In the genomic region with DNA sequence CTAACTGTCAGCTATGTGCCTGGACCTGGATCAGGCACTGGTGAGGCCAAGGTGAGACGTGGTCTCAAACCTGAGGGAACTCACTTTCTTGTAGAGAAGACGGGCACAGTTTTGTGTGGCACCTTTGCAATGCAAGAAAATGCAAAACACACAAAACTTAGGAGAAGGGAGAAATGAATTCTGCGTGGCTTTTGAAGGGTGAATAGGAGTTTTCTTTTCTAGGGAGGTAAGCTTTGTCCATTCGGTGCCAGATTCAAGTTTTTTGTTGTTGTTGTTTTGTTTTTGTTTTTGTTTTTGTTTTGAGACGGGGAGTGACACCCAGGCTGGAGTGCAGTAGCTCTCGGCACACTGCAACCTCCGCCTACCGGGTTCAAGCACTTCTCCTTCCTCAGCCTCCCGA, we compare ENCODE assay signal across 14 cellular contexts. TPM values are rescaled to one million over a fixed set of nuclear protein-coding genes. Genes with fewer than 3 reads are reported as not detected.
DNase-seq lines count a peak whose midpoint lies in the region; ATAC-seq and TF ChIP-seq lines count a peak whose summit lies in the region.
"Had no signal": no experiment of that assay in that cellular context is flagged by ENCODE, and none has a peak within 500 bp of the region (broad histone marks: within the 10 kb centered on the region; RNA-seq: fewer than 3 reads in every experiment).

No MANE protein-coding gene starts in this region.

- BruUV-seq in Calu3 (replicated peaks; lab: Mats Ljungman, UMichigan): no TSS peak
- BruUV-seq in MCF 10A (replicated peaks; lab: Mats Ljungman, UMichigan): no TSS peak

- no peak overlapping the region; the same call in 1 of the 2 replicates for H3K4me3 ChIP-seq in SK-N-MC
- H3K4me3 ChIP-seq in iPS-15b (ENCODE audit: low read depth, low read length): peak overlapping the region; percentile 90
- H3K4me3 ChIP-seq: GM23338 had no signal

- H3K36me3 ChIP-seq in SK-N-MC (ENCODE audit: insufficient read depth, low read length) (peaks cover 33% of the 10 kb centered on the region), iPS-15b (ENCODE audit: control insufficient read depth, insufficient read depth, low read length) (no peaks in the 10 kb centered on the region)
- H3K36me3 ChIP-seq: stomach had no signal

- no peak for TF ChIP-seq CTCF in Calu3 (IDR thresholded peaks at IDR 0.05; ENCODE audit: unreplicated experiment)
- no peak for TF ChIP-seq CTCF in osteocyte (IDR thresholded peaks at IDR 0.05)
- TF ChIP-seq CTCF in MCF 10A (IDR thresholded peaks at IDR 0.05; ENCODE audit: unreplicated experiment): no peak

- no peaks in the 10 kb centered on the region for H3K27me3 ChIP-seq in iPS-15b (ENCODE audit: control insufficient read depth, insufficient read depth, low read length)

- no peaks in the 10 kb centered on the region for H3K9me3 ChIP-seq in SK-N-MC (ENCODE audit: low read depth, low read length)
- no peaks in the 10 kb centered on the region for H3K9me3 ChIP-seq in iPS-15b (ENCODE audit: control insufficient read depth, insufficient read depth, low read length)
- H3K9me3 ChIP-seq: stomach had no signal

- DNase-seq in Calu3: no peak
- no peak for DNase-seq in SK-N-MC (ENCODE audit: low read depth, low spot score)
- DNase-seq in osteocyte (ENCODE audit: extremely low spot score, unreplicated experiment): no peak
- no peak for DNase-seq in HCEC 1CT
- no peak for DNase-seq in MCF 10A (ENCODE audit: unreplicated experiment)
- DNase-seq in SIG-M5 (lab: John Stamatoyannopoulos, UW): no peak
- DNase-seq: activated CD4-positive, alpha-beta memory T cell treated with anti-CD3 and anti-CD28 coated beads, Interleukin-2, amount 10 ng/mL, durations not matched to agents 7 days and 5 days; activated naive CD8-positive, alpha-beta T cell treated with anti-CD3 and anti-CD28 coated beads for 36 hours; activated T-cell treated with anti-CD3 and anti-CD28 coated beads, Interleukin-2, amount 50 U/mL, for 48 hours; natural killer cell; stomach had no signal

- CTCF ChIA-PET in Calu3 (lab: Charles Lee): interaction anchor here (0.6 to 1.2 kb wide), 2 partner anchors 31 to 314 kb away, joined by 4 to 5 read pairs; no protein-coding TSS in a partner anchor
- CTCF ChIA-PET in MCF 10A (lab: Yijun Ruan, JAX): interaction anchor here (0.6 to 1.4 kb wide), 4 partner anchors 8 to 41 kb away, joined by 3 to 4 read pairs (median 3); no protein-coding TSS in a partner anchor

- H3K4me1 ChIP-seq in iPS-15b (ENCODE audit: control insufficient read depth, insufficient read depth, low read length): peaks cover 14% of the 10 kb centered on the region

- intact Hi-C loops in Calu3 (cut with micrococcal nuclease; ENCODE audit: unreplicated experiment) (loop anchor here (10.0 kb wide), 1 partner anchor 383 kb away; no protein-coding TSS in a partner anchor), MCF 10A (cut with micrococcal nuclease) (no loop called here)

- no peak for ATAC-seq in HG02642 (IDR thresholded peaks at IDR 0.05; ENCODE audit: poor library complexity, unreplicated experiment)
- ATAC-seq: natural killer cell had no signal

- H3K9me3 Mint-ChIP-seq in Calu3 (ENCODE audit: low read depth, unreplicated experiment): no peaks in the 10 kb centered on the region
- H3K9me3 Mint-ChIP-seq in osteocyte (ENCODE audit: unreplicated experiment): no peaks in the 10 kb centered on the region
- no peaks in the 10 kb centered on the region for H3K9me3 Mint-ChIP-seq in MCF 10A (ENCODE audit: unreplicated experiment)
- H3K9me3 Mint-ChIP-seq: activated CD4-positive, alpha-beta memory T cell treated with anti-CD3 and anti-CD28 coated beads, Interleukin-2, amount 10 ng/mL, durations not matched to agents 7 days and 5 days; activated naive CD8-positive, alpha-beta T cell treated with anti-CD3 and anti-CD28 coated beads for 36 hours; natural killer cell had no signal

- H3K27me3 Mint-ChIP-seq in Calu3 (ENCODE audit: unreplicated experiment) (no peaks in the 10 kb centered on the region), osteocyte (ENCODE audit: unreplicated experiment) (peaks cover 3% of the 10 kb centered on the region), MCF 10A (ENCODE audit: insufficient read depth, unreplicated experiment) (no peaks in the 10 kb centered on the region)

- H3K4me1 Mint-ChIP-seq in Calu3 (ENCODE audit: low read depth, unreplicated experiment): peaks cover 8% of the 10 kb centered on the region
- H3K4me1 Mint-ChIP-seq in osteocyte (ENCODE audit: unreplicated experiment): peaks cover 38% of the 10 kb centered on the region
- peaks cover 10% of the 10 kb centered on the region for H3K4me1 Mint-ChIP-seq in MCF 10A (ENCODE audit: insufficient read depth, unreplicated experiment)
- H3K4me1 Mint-ChIP-seq: natural killer cell had no signal

- H3K9ac ChIP-seq in SK-N-MC (ENCODE audit: insufficient read length) (peak overlapping the region; percentile 89), iPS-15b (ENCODE audit: low read depth, low read length) (no peak overlapping the region)

- POLR2A ChIA-PET in MCF 10A (lab: Yijun Ruan, JAX): interaction anchor here (0.8 to 1.6 kb wide), 6 partner anchors 8 to 83 kb away, joined by 3 to 4 read pairs (median 4); no protein-coding TSS in a partner anchor

- 0 out of 2 replicates have a peak overlapping the region, but pooled peaks have one; percentile 7 for H3K27ac ChIP-seq in SK-N-MC

- H3K4me3 Mint-ChIP-seq in Calu3 (ENCODE audit: low read depth, unreplicated experiment) (no peak overlapping the region), osteocyte (ENCODE audit: unreplicated experiment) (peak overlapping the region; percentile 89), MCF 10A (ENCODE audit: unreplicated experiment) (no peak overlapping the region)
- H3K4me3 Mint-ChIP-seq: activated CD4-positive, alpha-beta memory T cell treated with anti-CD3 and anti-CD28 coated beads, Interleukin-2, amount 10 ng/mL, durations not matched to agents 7 days and 5 days; activated naive CD8-positive, alpha-beta T cell treated with anti-CD3 and anti-CD28 coated beads for 36 hours; GM23338; natural killer cell had no signal

- H3K27ac Mint-ChIP-seq in Calu3 (ENCODE audit: unreplicated experiment): peak overlapping the region; percentile 82
- no peak overlapping the region for H3K27ac Mint-ChIP-seq in osteocyte (ENCODE audit: unreplicated experiment)
- no peak overlapping the region for H3K27ac Mint-ChIP-seq in MCF 10A (ENCODE audit: low read depth, unreplicated experiment)
- H3K27ac Mint-ChIP-seq: activated CD4-positive, alpha-beta memory T cell treated with anti-CD3 and anti-CD28 coated beads, Interleukin-2, amount 10 ng/mL, durations not matched to agents 7 days and 5 days; activated naive CD8-positive, alpha-beta T cell treated with anti-CD3 and anti-CD28 coated beads for 36 hours; natural killer cell had no signal

- peaks cover 30% of the 10 kb centered on the region for H3K36me3 Mint-ChIP-seq in Calu3 (ENCODE audit: insufficient read depth, unreplicated experiment)
- peaks cover 17% of the 10 kb centered on the region for H3K36me3 Mint-ChIP-seq in osteocyte (ENCODE audit: unreplicated experiment)
- H3K36me3 Mint-ChIP-seq in MCF 10A (ENCODE audit: insufficient read depth, unreplicated experiment): peaks cover 44% of the 10 kb centered on the region
- H3K36me3 Mint-ChIP-seq: activated naive CD8-positive, alpha-beta T cell treated with anti-CD3 and anti-CD28 coated beads for 36 hours; natural killer cell had no signal

RNA-seq across cellular contexts. Expression of gene TOM1L1, which starts 1.4 kb away (rescaled TPM):
- total RNA-seq in Calu3 (2022): 37.2 and 46.8 TPM in 2 replicates
- total RNA-seq in osteocyte: 33.9 and 34.6 TPM in 2 replicates
- total RNA-seq in MCF 10A (2022): 123 and 157 TPM in 2 replicates
- total RNA-seq: natural killer cell had no signal
